ENCODE assay signal across 18 cellular contexts in the genomic region with DNA sequence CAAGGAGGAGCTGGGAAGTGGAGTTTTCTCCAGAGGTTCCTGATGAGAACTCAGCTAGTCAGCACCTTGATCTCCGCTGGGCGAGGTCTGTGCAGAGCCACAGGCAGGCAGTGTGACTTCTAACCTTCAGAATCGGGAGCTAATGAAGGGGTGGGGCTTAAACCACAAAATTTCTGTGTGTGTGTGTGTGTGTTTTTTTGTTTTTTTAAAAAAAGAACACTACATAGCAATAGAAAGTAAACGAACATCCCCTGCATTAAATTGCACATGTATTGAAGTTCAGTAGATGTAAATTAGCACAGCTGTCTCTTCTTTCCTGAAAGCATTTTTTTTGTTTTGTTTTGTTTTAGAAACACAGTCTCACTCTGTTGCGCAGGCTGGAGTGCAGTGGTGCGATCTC. TPM values are rescaled to one million over a fixed set of nuclear protein-coding genes. Genes with fewer than 3 reads are reported as not detected.
DNase-seq lines count a peak whose midpoint lies in the region; ATAC-seq, FAIRE-seq and TF ChIP-seq lines count a peak whose summit lies in the region.
"Had no signal": no experiment of that assay in that cellular context is flagged by ENCODE, and none has a peak within 500 bp of the region (broad histone marks: within the 10 kb centered on the region; RNA-seq: fewer than 3 reads in every experiment).

No MANE protein-coding gene starts in this region.

- peaks cover 43% of the 10 kb centered on the region for H3K4me1 Mint-ChIP-seq in HFFc6 (ENCODE audit: low read depth)

- CTCF ChIA-PET in OCI-LY7 (lab: Charles Lee; ENCODE audit: unreplicated experiment): interaction anchor here (1.7 kb wide), 1 partner anchor 9 kb away, joined by 4 read pairs; no protein-coding TSS in a partner anchor

- 0 out of 2 replicates have a peak, but pooled peaks cover 5% of the 10 kb centered on the region for H3K36me3 Mint-ChIP-seq in HFFc6 (ENCODE audit: low read depth)
- H3K36me3 Mint-ChIP-seq: type B pancreatic cell had no signal

- peaks cover 19% of the 10 kb centered on the region for H3K27me3 Mint-ChIP-seq in HFFc6 (ENCODE audit: insufficient read depth)

- DNase-seq in activated effector memory CD4-positive, alpha-beta T cell treated with anti-CD3 and anti-CD28 coated beads, Interleukin-2, amount 50 U/mL, for 16 hours: peak; percentile 71
- DNase-seq in activated effector memory CD4-positive, alpha-beta T cell treated with Interleukin-2 at 50 U/mL for 16 hours: no peak
- peak; percentile 41 for DNase-seq in OCI-LY7 (ENCODE audit: low spot score)
- DNase-seq in small intestine: peak; percentile 35
- no peak for DNase-seq in Kasumi-1 (lab: John Stamatoyannopoulos, UW)
- DNase-seq in HFFc6: no peak
- DNase-seq: activated CD4-positive, alpha-beta T cell treated with anti-CD3 and anti-CD28 coated beads for 4 hours; head of caudate nucleus; kidney glomerular epithelial cell; NCI-H1105; NCI-H345; psoas muscle; stimulated activated CD8-positive, alpha-beta memory T cell treated with anti-CD3 and anti-CD28 coated beads, Interleukin-4, amount 100 ng/mL, for 48 hours had no signal

- H3K9me3 Mint-ChIP-seq in HFFc6: no peaks in the 10 kb centered on the region
- H3K9me3 Mint-ChIP-seq: type B pancreatic cell had no signal

- no peak for TF ChIP-seq CTCF in OCI-LY7 (conservative IDR thresholded peaks at IDR 0.05; ENCODE audit: low read length)
- no peak for TF ChIP-seq CTCF in HFFc6 (IDR thresholded peaks at IDR 0.05)

- no TSS peak for BruUV-seq in OCI-LY7 (replicated peaks; lab: Mats Ljungman, UMichigan)

- H3K9me3 ChIP-seq in OCI-LY7 (ENCODE audit: low read length) (no peaks in the 10 kb centered on the region), small intestine (ENCODE audit: control insufficient read depth, low read depth) (no peaks in the 10 kb centered on the region)
- H3K9me3 ChIP-seq: psoas muscle had no signal

- H3K27ac ChIP-seq in OCI-LY7 (ENCODE audit: low read depth, low read length, poor library complexity, severe bottlenecking) (no peak overlapping the region), small intestine (ENCODE audit: low read depth in 1 of 2, low read length in 1 of 2) (no peak overlapping the region)
- H3K27ac ChIP-seq: epithelial cell of prostate, psoas muscle had no signal

- POLR2A ChIA-PET in OCI-LY7 (lab: Charles Lee): interaction anchor here (0.6 to 1.9 kb wide), 5 partner anchors 9 to 280 kb away, joined by 3 to 7 read pairs (median 4); no protein-coding TSS in a partner anchor

- peak overlapping the region; percentile 0; the same call in 1 of the 2 replicates for H2AFZ ChIP-seq in OCI-LY7 (ENCODE audit: low read length)

- intact Hi-C loops in OCI-LY7 (cut with micrococcal nuclease; ENCODE audit: unreplicated experiment): no loop called here

- ATAC-seq in HG02642 (IDR thresholded peaks at IDR 0.05; ENCODE audit: poor library complexity, unreplicated experiment) (peak; percentile 46), GM18858 (IDR thresholded peaks at IDR 0.05; ENCODE audit: unreplicated experiment) (no peak)
- ATAC-seq: psoas muscle had no signal

- no peaks in the 10 kb centered on the region for H4K20me1 ChIP-seq in OCI-LY7 (ENCODE audit: insufficient read depth, low read length)

- no peak overlapping the region for H3K4me3 ChIP-seq in OCI-LY7 (ENCODE audit: low read depth, low read length, poor library complexity, severe bottlenecking)
- no peak overlapping the region for H3K4me3 ChIP-seq in small intestine (ENCODE audit: low read depth in 1 of 2, low read length in 2 of 2)
- H3K4me3 ChIP-seq: psoas muscle had no signal

- H3K4me1 ChIP-seq in OCI-LY7 (ENCODE audit: insufficient read depth, low read length, poor library complexity, severe bottlenecking) (peaks cover 14% of the 10 kb centered on the region), small intestine (ENCODE audit: control insufficient read depth in 2 of 2, insufficient read depth in 1 of 2, low read depth in 1 of 2, low read length in 1 of 2) (no peaks in the 10 kb centered on the region)

- FAIRE-seq in small intestine (lab: Jason Lieb, UNC): no peak
- FAIRE-seq: H1 had no signal

- H3K27ac Mint-ChIP-seq in HFFc6: no peak overlapping the region
- H3K27ac Mint-ChIP-seq: type B pancreatic cell had no signal

- no peaks in the 10 kb centered on the region for H3K27me3 ChIP-seq in small intestine (ENCODE audit: control insufficient read depth in 2 of 2, insufficient read depth in 2 of 2, low read length in 2 of 2)

- WGBS in small intestine, 3 donors: 44 to 52% (median 48%) methylated on average over 6 of the region's 6 CpGs

- H3K9me2 ChIP-seq in OCI-LY7 (ENCODE audit: insufficient read depth, low read length): no peaks in the 10 kb centered on the region

- H3K79me2 ChIP-seq in OCI-LY7 (ENCODE audit: insufficient read depth, low read depth, low read length): no peaks in the 10 kb centered on the region

- peak overlapping the region; percentile 41 for H3K4me2 ChIP-seq in OCI-LY7 (ENCODE audit: low read length)

- H3K4me3 Mint-ChIP-seq in HFFc6: no peak overlapping the region
- H3K4me3 Mint-ChIP-seq: type B pancreatic cell had no signal

- no peaks in the 10 kb centered on the region for H3K36me3 ChIP-seq in OCI-LY7 (ENCODE audit: insufficient read depth, low read length)
- H3K36me3 ChIP-seq in small intestine (ENCODE audit: control insufficient read depth in 2 of 2, insufficient read depth in 2 of 2, low read length in 2 of 2): no peaks in the 10 kb centered on the region

RNA-seq across cellular contexts. Expression of gene RBM17, which starts 46.2 kb away (rescaled TPM):
- 103 and 152 TPM in 2 replicates for total RNA-seq in OCI-LY7 (2014; rRNA removed; shearing (Covaris generic))
- total RNA-seq in OCI-LY7 (2022): 248 and 266 TPM in 2 replicates
- 10 to 100 TPM; 45.7 to 82.7 (median 65.1) TPM for polyA plus RNA-seq in small intestine
- 10 to 100 TPM; 53.4 to 75.2 (median 66.3) TPM for total RNA-seq in HFFc6 (2021; fragmentation: NEBNext Ultra II Directional; extraction: Animal tissue kit (Norgen Biotek cat#: 25700))

Comparison
In these comparisons a context has a peak if more than half of its experiments do, and no peak if none do; other contexts are left out.
1. DNase-seq: peak in activated effector memory CD4-positive, alpha-beta T cell treated with anti-CD3 and anti-CD28 coated beads, Interleukin-2, amount 50 U/mL, for 16 hours (single experiment), OCI-LY7 (single experiment) and small intestine (single experiment); none in activated effector memory CD4-positive, alpha-beta T cell treated with Interleukin-2 at 50 U/mL for 16 hours (single experiment), Kasumi-1 (0 of 2) and HFFc6 (single experiment).